Comparison of ENCODE assay signal across 8 cellular contexts in the genomic region with DNA sequence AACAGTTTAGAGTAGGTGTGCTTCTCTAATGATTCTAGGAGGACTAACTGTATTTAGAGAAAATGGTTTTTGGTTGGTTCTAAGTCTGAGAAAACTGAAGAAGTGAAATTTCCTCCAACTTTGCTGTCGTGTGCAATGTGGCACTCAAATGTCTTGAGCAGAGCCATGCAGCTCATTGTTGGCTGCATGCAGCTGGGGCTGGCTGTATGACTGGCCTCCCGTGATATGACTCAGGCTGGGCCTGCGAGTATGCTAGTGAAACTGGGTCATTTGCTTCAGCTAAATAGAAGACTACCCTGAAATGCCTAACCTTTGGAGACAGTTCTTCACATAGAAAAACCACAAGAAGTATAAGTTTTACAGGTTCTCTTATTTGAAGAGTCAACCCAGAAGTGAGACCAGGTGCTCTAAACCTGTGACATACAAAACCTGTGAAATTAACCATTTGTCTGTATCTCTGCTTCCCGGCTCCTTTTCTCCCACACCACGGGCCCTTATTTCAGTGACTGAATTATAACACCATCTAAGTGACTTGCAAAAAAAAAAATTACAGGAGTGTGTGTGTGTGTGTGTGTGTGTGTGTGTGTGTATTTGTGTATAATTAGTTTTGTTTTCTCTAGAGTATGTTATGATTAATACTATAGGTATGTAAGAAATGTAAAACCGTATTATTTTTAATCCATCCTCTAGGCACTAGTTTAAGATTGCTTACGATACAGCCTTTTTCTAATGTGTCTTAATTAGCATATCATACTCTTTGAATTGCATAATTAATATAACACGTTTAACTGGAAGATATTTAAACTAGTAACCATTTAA. TPM values are rescaled to one million over a fixed set of nuclear protein-coding genes. Genes with fewer than 3 reads are reported as not detected.
DNase-seq lines count a peak whose midpoint lies in the region; ATAC-seq and TF ChIP-seq lines count a peak whose summit lies in the region.

No MANE protein-coding gene starts in this region.

- POLR2A ChIA-PET in RWPE1 (lab: Yijun Ruan, JAX; ENCODE audit: low non-redundant PET) = no interaction called here

- no peaks in the 10 kb centered on the region for H3K9me3 ChIP-seq in smooth muscle cell (replicated peaks; ENCODE audit: low read depth)

- TF ChIP-seq CTCF in RWPE1 (conservative IDR thresholded peaks at IDR 0.05; ENCODE audit: low read depth) (no peak), cardiac fibroblast (IDR thresholded peaks at IDR 0.05; ENCODE audit: low read depth, low read length) (no peak), smooth muscle cell (IDR thresholded peaks at IDR 0.05; ENCODE audit: borderline replicate concordance, insufficient read depth, poor library complexity, severe bottlenecking) (no peak)

- H3K27ac ChIP-seq in RWPE1 (no peak overlapping the region), smooth muscle cell (ENCODE audit: low read depth) (peak overlapping the region; percentile 75)

- no peak overlapping the region for H2AFZ ChIP-seq in smooth muscle cell (ENCODE audit: low read depth)

- H3K27me3 ChIP-seq in smooth muscle cell (ENCODE audit: low read depth) = no peaks in the 10 kb centered on the region

- H4K20me1 ChIP-seq in smooth muscle cell (ENCODE audit: low read depth) = peaks cover 15% of the 10 kb centered on the region

- peaks cover 35% of the 10 kb centered on the region for H3K36me3 ChIP-seq in smooth muscle cell (ENCODE audit: low read depth)

- H3K4me2 ChIP-seq in smooth muscle cell = peak overlapping the region; percentile 70

- H3K79me2 ChIP-seq in smooth muscle cell (ENCODE audit: low read depth) = no peaks in the 10 kb centered on the region

- WGBS in smooth muscle cell (ENCODE audit: low lambda C conversion rate) = 41% methylated on average over 8 of the region's 8 CpGs

- H3K4me3 ChIP-seq in cardiac fibroblast (replicated peaks in 1 of 2; ENCODE audit: low read depth in 2 of 2, low read length in 2 of 2) (no peak overlapping the region), smooth muscle cell (no peak overlapping the region)

- H3K9ac ChIP-seq in smooth muscle cell (ENCODE audit: low read depth) = peak overlapping the region; percentile 27

- H3F3A ChIP-seq in smooth muscle cell (ENCODE audit: low read depth) = peaks cover 15% of the 10 kb centered on the region

- ATAC-seq in GM18511 (IDR thresholded peaks at IDR 0.05; ENCODE audit: unreplicated experiment) (peak; percentile 99), HG02588 (IDR thresholded peaks at IDR 0.05; ENCODE audit: unreplicated experiment) (peak; percentile 99)

- peaks cover under 1% of the 10 kb centered on the region for H3K4me1 ChIP-seq in smooth muscle cell (ENCODE audit: low read depth)

- CTCF ChIA-PET in RWPE1 (lab: Yijun Ruan, JAX) = no interaction called here

- DNase-seq in RWPE1 (ENCODE audit: low spot score) = peak; percentile 18
- peak; percentile 42 to 83 for DNase-seq in cardiac fibroblast (ENCODE audit: low read depth in 2 of 2)
- DNase-seq in smooth muscle cell (lab: John Stamatoyannopoulos, UW; ENCODE audit: unreplicated experiment) = no peak
- no peak for DNase-seq in NCI-H1694 (lab: John Stamatoyannopoulos, UW)
- no peak for DNase-seq in GM19238 (ENCODE audit: insufficient read length, low spot score)
- no peak for DNase-seq in NCI-H187 (lab: John Stamatoyannopoulos, UW)

RNA-seq across cellular contexts. Expression of a gene that starts 15.9 kb away (rescaled TPM):
- total RNA-seq in smooth muscle cell = 36.1 and 56.7 TPM in 2 replicates
- polyA plus RNA-seq in smooth muscle cell = 22.8 and 23.0 TPM in 2 replicates

Comparison
In these comparisons a context has a peak if more than half of its experiments do, and no peak if none do; other contexts are left out.
1. DNase-seq: peak in RWPE1 (single experiment) and cardiac fibroblast (2 of 2); none in smooth muscle cell (single experiment), NCI-H1694 (single experiment), GM19238 (single experiment) and NCI-H187 (0 of 2).